ENCODE assay signal across 8 cellular contexts in the genomic region with DNA sequence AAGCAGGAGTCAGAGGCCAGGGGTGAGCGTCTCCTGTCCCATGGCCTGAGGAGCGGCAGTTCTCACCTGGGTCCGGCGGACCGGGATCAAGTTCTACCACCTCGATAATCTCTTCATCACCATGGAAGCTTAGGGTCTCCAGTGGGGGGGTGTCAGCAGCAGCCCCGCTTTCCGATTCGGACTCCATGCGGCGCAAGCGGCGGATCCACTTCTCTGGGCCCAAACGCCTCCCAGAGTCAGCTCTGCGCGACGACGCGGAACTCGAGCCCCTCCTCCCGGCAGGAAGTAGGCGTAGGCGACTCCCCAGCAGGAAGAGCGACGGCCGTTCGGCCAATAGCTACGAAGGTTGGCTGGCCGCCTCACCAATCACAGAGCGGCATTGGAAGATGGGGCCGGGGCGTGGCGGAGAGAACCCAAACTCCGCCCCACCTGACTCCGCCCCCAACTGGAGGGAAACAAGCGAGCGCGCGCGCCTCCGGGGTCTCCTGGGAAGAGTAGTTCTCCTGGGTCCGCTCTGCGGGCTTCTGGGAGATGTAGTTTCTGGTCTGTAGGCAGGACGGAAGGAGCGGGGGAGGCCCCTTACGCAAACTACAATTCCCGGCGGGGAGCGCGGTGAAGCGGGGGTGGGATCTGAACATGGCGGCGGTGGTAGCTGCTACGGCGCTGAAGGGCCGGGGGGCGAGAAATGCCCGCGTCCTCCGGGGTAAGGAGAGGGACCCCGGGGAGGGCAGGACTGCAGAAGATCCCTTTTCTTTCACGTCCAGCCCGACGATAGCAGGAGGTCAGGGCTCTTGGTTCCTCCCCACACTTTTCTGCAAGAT.
DNase-seq lines count a peak whose midpoint lies in the region; ATAC-seq and TF ChIP-seq lines count a peak whose summit lies in the region.

A gene with protein sequence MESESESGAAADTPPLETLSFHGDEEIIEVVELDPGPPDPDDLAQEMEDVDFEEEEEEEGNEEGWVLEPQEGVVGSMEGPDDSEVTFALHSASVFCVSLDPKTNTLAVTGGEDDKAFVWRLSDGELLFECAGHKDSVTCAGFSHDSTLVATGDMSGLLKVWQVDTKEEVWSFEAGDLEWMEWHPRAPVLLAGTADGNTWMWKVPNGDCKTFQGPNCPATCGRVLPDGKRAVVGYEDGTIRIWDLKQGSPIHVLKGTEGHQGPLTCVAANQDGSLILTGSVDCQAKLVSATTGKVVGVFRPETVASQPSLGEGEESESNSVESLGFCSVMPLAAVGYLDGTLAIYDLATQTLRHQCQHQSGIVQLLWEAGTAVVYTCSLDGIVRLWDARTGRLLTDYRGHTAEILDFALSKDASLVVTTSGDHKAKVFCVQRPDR (minus strand): TSS at position 238 of the 821 bp plus-strand sequence. CDS start 51 bp downstream, at position 187.
A gene with protein sequence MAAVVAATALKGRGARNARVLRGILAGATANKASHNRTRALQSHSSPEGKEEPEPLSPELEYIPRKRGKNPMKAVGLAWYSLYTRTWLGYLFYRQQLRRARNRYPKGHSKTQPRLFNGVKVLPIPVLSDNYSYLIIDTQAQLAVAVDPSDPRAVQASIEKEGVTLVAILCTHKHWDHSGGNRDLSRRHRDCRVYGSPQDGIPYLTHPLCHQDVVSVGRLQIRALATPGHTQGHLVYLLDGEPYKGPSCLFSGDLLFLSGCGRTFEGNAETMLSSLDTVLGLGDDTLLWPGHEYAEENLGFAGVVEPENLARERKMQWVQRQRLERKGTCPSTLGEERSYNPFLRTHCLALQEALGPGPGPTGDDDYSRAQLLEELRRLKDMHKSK (plus strand): TSS at position 620 of the 821 bp plus-strand sequence. CDS start 17 bp downstream, at position 637.

- DNase-seq in AG09309 (ENCODE audit: low read depth) = peak; percentile 97
- peak; percentile 98 to 99 for DNase-seq in NCI-H446 (lab: John Stamatoyannopoulos, UW)
- peak; percentile 100 for DNase-seq in activated CD4-positive, CD25-positive, alpha-beta regulatory T cell treated with anti-CD3 and anti-CD28 coated beads, Interleukin-2, amount 50 U/mL, for 16 hours (ENCODE audit: low read depth, low spot score)
- peak; percentile 100 for DNase-seq in central memory CD8-positive, alpha-beta T cell (ENCODE audit: low spot score in 2 of 2)
- DNase-seq in iris pigment epithelial cell (ENCODE audit: low read depth) = peak; percentile 99
- peak; percentile 99 to 100 for DNase-seq in stimulated activated CD4-positive, alpha-beta T cell treated with anti-CD3 and anti-CD28 coated beads, Interleukin-12 subunit alpha, Interleukin-12 subunit beta, amount 100 ng/mL, for 24 hours (ENCODE audit: low read depth in 2 of 2)

- peak; percentile 88 for ATAC-seq in GM19025 (IDR thresholded peaks at IDR 0.05; ENCODE audit: low read depth, unreplicated experiment)
- peak; percentile 87 for ATAC-seq in HG03342 (IDR thresholded peaks at IDR 0.05; ENCODE audit: unreplicated experiment)
- peak; percentile 95 for ATAC-seq in central memory CD8-positive, alpha-beta T cell (replicated peaks; ENCODE audit: extremely low read depth, poor library complexity, severe bottlenecking)

- no peak for TF ChIP-seq CTCF in AG09309 (IDR thresholded peaks at IDR 0.05; ENCODE audit: control insufficient read depth, insufficient read depth, low read depth, low read length, missing control alignments)

- peak within 1 kb of the TSS; percentile 86 for H3K4me3 Mint-ChIP-seq in central memory CD8-positive, alpha-beta T cell

- peaks cover 64% of the 10 kb centered on the region for H3K4me1 Mint-ChIP-seq in central memory CD8-positive, alpha-beta T cell

- H3K4me3 ChIP-seq in AG09309 (ENCODE audit: control insufficient read depth, low read depth, low read length) = peak within 1 kb of the TSS; percentile 87

- no peaks in the 10 kb centered on the region for H3K27me3 Mint-ChIP-seq in central memory CD8-positive, alpha-beta T cell

- peaks cover 40% of the 10 kb centered on the region for H3K36me3 Mint-ChIP-seq in central memory CD8-positive, alpha-beta T cell (ENCODE audit: insufficient read depth)

- no peaks in the 10 kb centered on the region for H3K9me3 Mint-ChIP-seq in central memory CD8-positive, alpha-beta T cell

- H3K27ac Mint-ChIP-seq in central memory CD8-positive, alpha-beta T cell (ENCODE audit: low read depth) = peak within 1 kb of the TSS; percentile 87

Comparison
In these comparisons a context has a peak if more than half of its experiments do, and no peak if none do; other contexts are left out.
1. Peak in every context shown above with its lines: DNase-seq, ATAC-seq and H3K4me3 ChIP-seq.